ENCODE assay signal across 1 cellular context in genomic region chr12:124478985-124479645, GRCh38.
TF ChIP-seq lines count a peak whose summit lies in the region.

No MANE protein-coding gene starts in this region.

TF ChIP-seq in K562, 482 proteins besides CTCF, POLR2A, EP300 and RAD21 (continued from another document):
- TF ChIP-seq CREB3 (tag; conservative IDR thresholded peaks at IDR 0.05; ENCODE audit: low read depth), result no peak
- TF ChIP-seq, protein P1, sequence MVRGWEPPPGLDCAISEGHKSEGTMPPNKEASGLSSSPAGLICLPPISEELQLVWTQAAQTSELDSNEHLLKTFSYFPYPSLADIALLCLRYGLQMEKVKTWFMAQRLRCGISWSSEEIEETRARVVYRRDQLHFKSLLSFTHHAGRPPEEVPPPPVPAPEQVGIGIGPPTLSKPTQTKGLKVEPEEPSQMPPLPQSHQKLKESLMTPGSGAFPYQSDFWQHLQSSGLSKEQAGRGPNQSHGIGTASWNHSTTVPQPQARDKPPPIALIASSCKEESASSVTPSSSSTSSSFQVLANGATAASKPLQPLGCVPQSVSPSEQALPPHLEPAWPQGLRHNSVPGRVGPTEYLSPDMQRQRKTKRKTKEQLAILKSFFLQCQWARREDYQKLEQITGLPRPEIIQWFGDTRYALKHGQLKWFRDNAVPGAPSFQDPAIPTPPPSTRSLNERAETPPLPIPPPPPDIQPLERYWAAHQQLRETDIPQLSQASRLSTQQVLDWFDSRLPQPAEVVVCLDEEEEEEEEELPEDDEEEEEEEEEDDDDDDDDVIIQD (CRISPR knock-in tag; IDR thresholded peaks at IDR 0.05), result no peak
